In genomic region chr12:82870825-82871377, GRCh38 we compare ENCODE assay signal across 18 cellular contexts.
DNase-seq lines count a peak whose midpoint lies in the region; ATAC-seq and TF ChIP-seq lines count a peak whose summit lies in the region.
"Had no signal": no experiment of that assay in that cellular context is flagged by ENCODE, and none has a peak within 500 bp of the region (broad histone marks: within the 10 kb centered on the region; RNA-seq: fewer than 3 reads in every experiment).

No MANE protein-coding gene starts in this region.

- peak overlapping the region; percentile 71 for H3K27ac ChIP-seq in layer of hippocampus (ENCODE audit: low read depth, low read length)
- H3K27ac ChIP-seq in adrenal gland: no peak overlapping the region
- H3K27ac ChIP-seq: BLaER1 had no signal

- no peaks in the 10 kb centered on the region for H3K9me3 ChIP-seq in adrenal gland (replicated peaks in 1 of 3)
- H3K9me3 ChIP-seq: BLaER1, mucosa of descending colon had no signal

- peaks cover 0 to 6% of the 10 kb centered on the region in 2 donors for H3K4me1 ChIP-seq in adrenal gland (replicated peaks in 1 of 2)
- H3K4me1 ChIP-seq: BLaER1 had no signal

- no peak for DNase-seq in adrenal gland
- no peak for DNase-seq in activated CD4-positive, alpha-beta T cell treated with anti-CD3 and anti-CD28 coated beads for 48 hours
- no peak for DNase-seq in Kasumi-1 (lab: John Stamatoyannopoulos, UW)
- no peak for DNase-seq in AG20443 (ENCODE audit: low spot score)
- DNase-seq: GDM1; mucosa of descending colon; NCI-H1694; retina; stimulated activated CD4-positive, alpha-beta T cell treated with anti-CD3 and anti-CD28 coated beads, Interleukin-4, amount 100 ng/mL, for 4 hours; T-helper 9 cell had no signal

- no peak overlapping the region for H3K4me3 ChIP-seq in adrenal gland
- H3K4me3 ChIP-seq: BLaER1, mucosa of descending colon had no signal

- ATAC-seq in GM18858 (IDR thresholded peaks at IDR 0.05; ENCODE audit: unreplicated experiment): peak; percentile 46
- ATAC-seq in GM21423 (IDR thresholded peaks at IDR 0.05; ENCODE audit: unreplicated experiment): peak; percentile 54
- peak; percentile 69 for ATAC-seq in HG03139 (IDR thresholded peaks at IDR 0.05; ENCODE audit: unreplicated experiment)
- ATAC-seq: activated naive CD4-positive, alpha-beta T cell treated with anti-CD3 and anti-CD28 coated beads, Interleukin-2, amount 50 U/mL, for 72 hours; HepG2; mucosa of descending colon; Panc1 had no signal

- H3K27me3 ChIP-seq in layer of hippocampus (ENCODE audit: control insufficient read depth, insufficient read depth, low read length) (no peaks in the 10 kb centered on the region), adrenal gland (no peaks in the 10 kb centered on the region)
- H3K27me3 ChIP-seq: BLaER1 had no signal

- H3K36me3 ChIP-seq in adrenal gland (replicated peaks in 1 of 2): no peaks in the 10 kb centered on the region
- H3K36me3 ChIP-seq: BLaER1 had no signal

- no peak for TF ChIP-seq CTCF in adrenal gland (IDR thresholded peaks at IDR 0.05)

- intact Hi-C loops in adrenal gland (cut with DNase I): no loop called here

- no peak for TF ChIP-seq POLR2A in adrenal gland (IDR thresholded peaks at IDR 0.05)
